In genomic region chr5:149210968-149211495, GRCh38 we compare ENCODE assay signal across 20 cellular contexts.
DNase-seq lines count a peak whose midpoint lies in the region; ATAC-seq, FAIRE-seq and TF ChIP-seq lines count a peak whose summit lies in the region.
"Had no signal": no experiment of that assay in that cellular context is flagged by ENCODE, and none has a peak within 500 bp of the region (broad histone marks: within the 10 kb centered on the region; RNA-seq: fewer than 3 reads in every experiment).

No MANE protein-coding gene starts in this region.

- H3K27ac Mint-ChIP-seq in activated T-cell treated with anti-CD3 and anti-CD28 coated beads, Interleukin-2, amount 50 U/mL, for 24 hours = no peak overlapping the region
- H3K27ac Mint-ChIP-seq: activated CD4-positive, alpha-beta memory T cell treated with anti-CD3 and anti-CD28 coated beads for 36 hours; CD8-positive, alpha-beta T cell had no signal

- no peaks in the 10 kb centered on the region for H3K9me3 ChIP-seq in endothelial cell of umbilical vein (replicated peaks; ENCODE audit: control insufficient read depth, insufficient read depth, low read length)
- no peaks in the 10 kb centered on the region for H3K9me3 ChIP-seq in osteoblast (ENCODE audit: low read depth, low read length)

- no peak for TF ChIP-seq POLR2A in endothelial cell of umbilical vein (IDR thresholded peaks at IDR 0.05; ENCODE audit: low read depth, low read length)

- H3K4me2 ChIP-seq in endothelial cell of umbilical vein (ENCODE audit: insufficient read depth, low read length) (peak overlapping the region; percentile 50), osteoblast (ENCODE audit: insufficient read depth, low read length) (no peak overlapping the region)

- no peaks in the 10 kb centered on the region for H3K9me3 Mint-ChIP-seq in activated T-cell treated with anti-CD3 and anti-CD28 coated beads, Interleukin-2, amount 50 U/mL, for 24 hours
- H3K9me3 Mint-ChIP-seq: activated CD4-positive, alpha-beta memory T cell treated with anti-CD3 and anti-CD28 coated beads for 36 hours; CD8-positive, alpha-beta T cell had no signal

- no peak overlapping the region for H3K4me3 ChIP-seq in Jurkat, Clone E6-1 (ENCODE audit: low read length)
- no peak overlapping the region for H3K4me3 ChIP-seq in endothelial cell of umbilical vein (replicated peaks in 1 of 3; ENCODE audit: insufficient read depth in 1 of 3, low read depth in 1 of 3, low read length in 3 of 3)
- H3K4me3 ChIP-seq in osteoblast (ENCODE audit: insufficient read depth, low read length) = no peak overlapping the region

- POLR2A ChIA-PET in endothelial cell of umbilical vein (lab: Charles Lee) = no interaction called here

- no peaks in the 10 kb centered on the region for H4K20me1 ChIP-seq in endothelial cell of umbilical vein (replicated peaks; ENCODE audit: control insufficient read depth, extremely low read depth, insufficient read depth, low read length)
- H4K20me1 ChIP-seq in osteoblast (ENCODE audit: insufficient read depth, low read length) = no peaks in the 10 kb centered on the region

- CTCF ChIA-PET in endothelial cell of umbilical vein (lab: Charles Lee) = interaction anchor here (0.7 to 2.4 kb wide), 2 partner anchors 18 to 70 kb away, joined by 3 to 18 read pairs; partner anchors contain the start of gene ABLIM3

- H3K27me3 ChIP-seq in endothelial cell of umbilical vein (ENCODE audit: control insufficient read depth in 2 of 2, insufficient read depth in 2 of 2, low read length in 2 of 2) = no peaks in the 10 kb centered on the region
- H3K27me3 ChIP-seq in osteoblast (ENCODE audit: insufficient read depth, low read length) = no peaks in the 10 kb centered on the region

- H3K27ac ChIP-seq in endothelial cell of umbilical vein (ENCODE audit: insufficient read depth, low read depth, low read length) = peak overlapping the region; percentile 64
- peak overlapping the region; percentile 87 for H3K27ac ChIP-seq in osteoblast (ENCODE audit: low read depth, low read length)

- peak; percentile 4 for DNase-seq in activated CD8-positive, alpha-beta memory T cell treated with anti-CD3 and anti-CD28 coated beads, Interleukin-2, amount 50 U/mL, for 1 hour (ENCODE audit: extremely low read depth)
- no peak for DNase-seq in activated CD8-positive, alpha-beta memory T cell treated with anti-CD3 and anti-CD28 coated beads, Interleukin-2, amount 50 U/mL, for 48 hours
- DNase-seq in Jurkat, Clone E6-1 (ENCODE audit: low read depth, low spot score) = peak; percentile 62
- DNase-seq in endothelial cell of umbilical vein (ENCODE audit: low read depth, low spot score) = no peak
- no peak for DNase-seq in osteoblast (ENCODE audit: insufficient read length, low spot score, missing footprints)
- no peak for DNase-seq in mesenteric fat pad (ENCODE audit: low spot score)
- DNase-seq in activated T-cell treated with anti-CD3 and anti-CD28 coated beads, Interleukin-2, amount 50 U/mL, for 24 hours = no peak
- DNase-seq: activated CD4-positive, alpha-beta memory T cell treated with anti-CD3 and anti-CD28 coated beads for 36 hours; cerebellar nuclear complex; MV-4-11; NCI-H2029 treated with DMSO at 0.1 percent for 48 hours; NCI-H69; posterior cingulate gyrus; stimulated activated CD4-positive, alpha-beta T cell treated with anti-CD3 and anti-CD28 coated beads, Interleukin-4, amount 100 ng/mL, for 1 hour; SW 1271 had no signal

- dilution Hi-C loops in endothelial cell of umbilical vein (cut with MboI; ENCODE audit: extremely low pct_ligation_motif_present, low sequenced_read_pairs) = no loop called here

- intact Hi-C loops in endothelial cell of umbilical vein (cut with micrococcal nuclease) = no loop called here

- H3K4me3 Mint-ChIP-seq in activated T-cell treated with anti-CD3 and anti-CD28 coated beads, Interleukin-2, amount 50 U/mL, for 24 hours = no peak overlapping the region
- H3K4me3 Mint-ChIP-seq: activated CD4-positive, alpha-beta memory T cell treated with anti-CD3 and anti-CD28 coated beads for 36 hours; CD8-positive, alpha-beta T cell had no signal

- H2AFZ ChIP-seq in endothelial cell of umbilical vein (ENCODE audit: low read depth, low read length) (no peak overlapping the region), osteoblast (ENCODE audit: low read length) (no peak overlapping the region)

- H3K9me1 ChIP-seq in endothelial cell of umbilical vein (replicated peaks; ENCODE audit: control insufficient read depth, extremely low read depth, insufficient read depth, low read length) = no peaks in the 10 kb centered on the region

- H3K79me2 ChIP-seq in endothelial cell of umbilical vein (ENCODE audit: control insufficient read depth, insufficient read depth, low read length) = no peaks in the 10 kb centered on the region
- H3K79me2 ChIP-seq in osteoblast (ENCODE audit: insufficient read depth, low read length) = no peaks in the 10 kb centered on the region

- H3K4me1 Mint-ChIP-seq in activated T-cell treated with anti-CD3 and anti-CD28 coated beads, Interleukin-2, amount 50 U/mL, for 24 hours (ENCODE audit: low read depth) = peaks cover 14% of the 10 kb centered on the region

- H3K36me3 ChIP-seq in endothelial cell of umbilical vein (ENCODE audit: control insufficient read depth in 2 of 2, extremely low read depth in 1 of 2, insufficient read depth in 2 of 2, low read length in 2 of 2) = no peaks in the 10 kb centered on the region
- H3K36me3 ChIP-seq in osteoblast (ENCODE audit: insufficient read depth, low read length) = no peaks in the 10 kb centered on the region

- FAIRE-seq in endothelial cell of umbilical vein (lab: Jason Lieb, UNC) = no peak
- FAIRE-seq: frontal cortex, G401.6 had no signal

- no peak overlapping the region for H3K9ac ChIP-seq in endothelial cell of umbilical vein (replicated peaks; ENCODE audit: extremely low read depth, insufficient read depth, low read length)

- H3K36me3 Mint-ChIP-seq in activated T-cell treated with anti-CD3 and anti-CD28 coated beads, Interleukin-2, amount 50 U/mL, for 24 hours (ENCODE audit: low read depth) = no peaks in the 10 kb centered on the region
- H3K36me3 Mint-ChIP-seq: activated CD4-positive, alpha-beta memory T cell treated with anti-CD3 and anti-CD28 coated beads for 36 hours; CD8-positive, alpha-beta T cell had no signal

- H3K4me1 ChIP-seq in endothelial cell of umbilical vein (ENCODE audit: control insufficient read depth, extremely low read depth, insufficient read depth, low read length) (peaks cover 36% of the 10 kb centered on the region), osteoblast (ENCODE audit: insufficient read depth, low read length) (peaks cover 49% of the 10 kb centered on the region)

- TF ChIP-seq CTCF in endothelial cell of umbilical vein (IDR thresholded peaks at IDR 0.05; ENCODE audit: extremely low read depth in 1 of 2, insufficient read depth in 1 of 2, low read depth in 1 of 2, low read length in 2 of 2) = no peak
- TF ChIP-seq CTCF in osteoblast (IDR thresholded peaks at IDR 0.05; ENCODE audit: extremely low read depth, low read depth, low read length) = no peak

- H3K27me3 Mint-ChIP-seq in activated T-cell treated with anti-CD3 and anti-CD28 coated beads, Interleukin-2, amount 50 U/mL, for 24 hours = no peaks in the 10 kb centered on the region
- H3K27me3 Mint-ChIP-seq: activated CD4-positive, alpha-beta memory T cell treated with anti-CD3 and anti-CD28 coated beads for 36 hours had no signal

- no peak for ATAC-seq in GM21367 (IDR thresholded peaks at IDR 0.05; ENCODE audit: unreplicated experiment)
- ATAC-seq: CD8-positive, alpha-beta T cell; Panc1 had no signal

- no TSS peak for BruUV-seq in endothelial cell of umbilical vein (replicated peaks; lab: Mats Ljungman, UMichigan)

TF ChIP-seq in endothelial cell of umbilical vein, 7 proteins besides CTCF, POLR2A, EP300 and RAD21:
- TF ChIP-seq MYC (IDR thresholded peaks at IDR 0.05; ENCODE audit: low read depth, low read length) (no peak), JUN (IDR thresholded peaks at IDR 0.05; ENCODE audit: borderline replicate concordance, insufficient read depth, insufficient read length, low read depth) (no peak), EZH2 (IDR thresholded peaks at IDR 0.05; ENCODE audit: borderline replicate concordance, low read depth, low read length, severe bottlenecking) (no peak), MAX (IDR thresholded peaks at IDR 0.05; ENCODE audit: insufficient read depth, insufficient read length) (no peak)
TF ChIP-seq in endothelial cell of umbilical vein: peak in this region for 0.

Comparison
In these comparisons a context has a peak if more than half of its experiments do, and no peak if none do; other contexts are left out.
1. DNase-seq: peak in activated CD8-positive, alpha-beta memory T cell treated with anti-CD3 and anti-CD28 coated beads, Interleukin-2, amount 50 U/mL, for 1 hour (single experiment) and Jurkat, Clone E6-1 (single experiment); none in activated CD8-positive, alpha-beta memory T cell treated with anti-CD3 and anti-CD28 coated beads, Interleukin-2, amount 50 U/mL, for 48 hours (single experiment), endothelial cell of umbilical vein (single experiment), osteoblast (single experiment), mesenteric fat pad (single experiment) and activated T-cell treated with anti-CD3 and anti-CD28 coated beads, Interleukin-2, amount 50 U/mL, for 24 hours (single experiment).